ENCODE assay signal across 1 cellular context in genomic region chr2:147952118-147952517, GRCh38.
TF ChIP-seq lines count a peak whose summit lies in the region.

No MANE protein-coding gene starts in this region.

TF ChIP-seq in K562, 482 proteins besides CTCF, POLR2A, EP300 and RAD21 (continued from another document):
- TF ChIP-seq BCLAF1 (IDR thresholded peaks at IDR 0.05; ENCODE audit: borderline replicate concordance in 1 of 2, control insufficient read depth in 1 of 2, low read depth in 2 of 2, low read length in 1 of 2) (no peak), C11orf30 (IDR thresholded peaks at IDR 0.05; ENCODE audit: low read depth) (peak; percentile 55; the same call in 1 of the 2 replicates), ZSCAN29 (IDR thresholded peaks at IDR 0.05) (no peak)
- TF ChIP-seq, protein P1, sequence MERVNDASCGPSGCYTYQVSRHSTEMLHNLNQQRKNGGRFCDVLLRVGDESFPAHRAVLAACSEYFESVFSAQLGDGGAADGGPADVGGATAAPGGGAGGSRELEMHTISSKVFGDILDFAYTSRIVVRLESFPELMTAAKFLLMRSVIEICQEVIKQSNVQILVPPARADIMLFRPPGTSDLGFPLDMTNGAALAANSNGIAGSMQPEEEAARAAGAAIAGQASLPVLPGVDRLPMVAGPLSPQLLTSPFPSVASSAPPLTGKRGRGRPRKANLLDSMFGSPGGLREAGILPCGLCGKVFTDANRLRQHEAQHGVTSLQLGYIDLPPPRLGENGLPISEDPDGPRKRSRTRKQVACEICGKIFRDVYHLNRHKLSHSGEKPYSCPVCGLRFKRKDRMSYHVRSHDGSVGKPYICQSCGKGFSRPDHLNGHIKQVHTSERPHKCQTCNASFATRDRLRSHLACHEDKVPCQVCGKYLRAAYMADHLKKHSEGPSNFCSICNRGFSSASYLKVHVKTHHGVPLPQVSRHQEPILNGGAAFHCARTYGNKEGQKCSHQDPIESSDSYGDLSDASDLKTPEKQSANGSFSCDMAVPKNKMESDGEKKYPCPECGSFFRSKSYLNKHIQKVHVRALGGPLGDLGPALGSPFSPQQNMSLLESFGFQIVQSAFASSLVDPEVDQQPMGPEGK (CRISPR knock-in tag; IDR thresholded peaks at IDR 0.05; ENCODE audit: borderline replicate concordance), result no peak
- TF ChIP-seq, protein P2, sequence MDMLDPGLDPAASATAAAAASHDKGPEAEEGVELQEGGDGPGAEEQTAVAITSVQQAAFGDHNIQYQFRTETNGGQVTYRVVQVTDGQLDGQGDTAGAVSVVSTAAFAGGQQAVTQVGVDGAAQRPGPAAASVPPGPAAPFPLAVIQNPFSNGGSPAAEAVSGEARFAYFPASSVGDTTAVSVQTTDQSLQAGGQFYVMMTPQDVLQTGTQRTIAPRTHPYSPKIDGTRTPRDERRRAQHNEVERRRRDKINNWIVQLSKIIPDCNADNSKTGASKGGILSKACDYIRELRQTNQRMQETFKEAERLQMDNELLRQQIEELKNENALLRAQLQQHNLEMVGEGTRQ (CRISPR knock-in tag; IDR thresholded peaks at IDR 0.05), result no peak
- TF ChIP-seq, protein P3, sequence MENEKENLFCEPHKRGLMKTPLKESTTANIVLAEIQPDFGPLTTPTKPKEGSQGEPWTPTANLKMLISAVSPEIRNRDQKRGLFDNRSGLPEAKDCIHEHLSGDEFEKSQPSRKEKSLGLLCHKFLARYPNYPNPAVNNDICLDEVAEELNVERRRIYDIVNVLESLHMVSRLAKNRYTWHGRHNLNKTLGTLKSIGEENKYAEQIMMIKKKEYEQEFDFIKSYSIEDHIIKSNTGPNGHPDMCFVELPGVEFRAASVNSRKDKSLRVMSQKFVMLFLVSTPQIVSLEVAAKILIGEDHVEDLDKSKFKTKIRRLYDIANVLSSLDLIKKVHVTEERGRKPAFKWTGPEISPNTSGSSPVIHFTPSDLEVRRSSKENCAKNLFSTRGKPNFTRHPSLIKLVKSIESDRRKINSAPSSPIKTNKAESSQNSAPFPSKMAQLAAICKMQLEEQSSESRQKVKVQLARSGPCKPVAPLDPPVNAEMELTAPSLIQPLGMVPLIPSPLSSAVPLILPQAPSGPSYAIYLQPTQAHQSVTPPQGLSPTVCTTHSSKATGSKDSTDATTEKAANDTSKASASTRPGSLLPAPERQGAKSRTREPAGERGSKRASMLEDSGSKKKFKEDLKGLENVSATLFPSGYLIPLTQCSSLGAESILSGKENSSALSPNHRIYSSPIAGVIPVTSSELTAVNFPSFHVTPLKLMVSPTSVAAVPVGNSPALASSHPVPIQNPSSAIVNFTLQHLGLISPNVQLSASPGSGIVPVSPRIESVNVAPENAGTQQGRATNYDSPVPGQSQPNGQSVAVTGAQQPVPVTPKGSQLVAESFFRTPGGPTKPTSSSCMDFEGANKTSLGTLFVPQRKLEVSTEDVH (IDR thresholded peaks at IDR 0.05; ENCODE audit: low read depth, partially characterized antibody), result no peak
